Comparison of ENCODE assay signal across 14 cellular contexts in genomic region chr1:228065543-228066347, GRCh38. TPM values are rescaled to one million over a fixed set of nuclear protein-coding genes. Genes with fewer than 3 reads are reported as not detected.
A peak's percentile ranks its signal among the peaks of the same experiment; 100 is the strongest.
DNase-seq lines count a peak whose midpoint lies in the region; TF ChIP-seq lines count a peak whose summit lies in the region.
"Had no signal": no experiment of that assay in that cellular context is flagged by ENCODE, and none has a peak within 500 bp of the region (broad histone marks: within the 10 kb centered on the region; RNA-seq: fewer than 3 reads in every experiment).

No MANE protein-coding gene starts in this region.

- H3K4me3 Mint-ChIP-seq in glutamatergic neuron (ENCODE audit: unreplicated experiment) = no peak overlapping the region
- H3K4me3 Mint-ChIP-seq: CD8-positive, alpha-beta memory T cell had no signal

- TF ChIP-seq CTCF in glutamatergic neuron (IDR thresholded peaks at IDR 0.05; ENCODE audit: partially characterized antibody, unreplicated experiment) (no peak), osteoblast (IDR thresholded peaks at IDR 0.05; ENCODE audit: extremely low read depth, low read depth, low read length) (no peak), suprapubic skin (IDR thresholded peaks at IDR 0.05) (no peak)

- H3K4me2 ChIP-seq in osteoblast (ENCODE audit: insufficient read depth, low read length) = no peak overlapping the region

- H3K4me1 Mint-ChIP-seq in glutamatergic neuron (ENCODE audit: low read depth, unreplicated experiment) = no peaks in the 10 kb centered on the region

- H3K27ac ChIP-seq in osteoblast (ENCODE audit: low read depth, low read length) = no peak overlapping the region
- no peak overlapping the region for H3K27ac ChIP-seq in suprapubic skin
- H3K27ac ChIP-seq: 22Rv1 had no signal

- H3K36me3 ChIP-seq in osteoblast (ENCODE audit: insufficient read depth, low read length) (no peaks in the 10 kb centered on the region), suprapubic skin (no peaks in the 10 kb centered on the region)

- H4K20me1 ChIP-seq in osteoblast (ENCODE audit: insufficient read depth, low read length) = no peaks in the 10 kb centered on the region

- no peak for TF ChIP-seq POLR2A in suprapubic skin (IDR thresholded peaks at IDR 0.05)

- H3K9me3 ChIP-seq in osteoblast (ENCODE audit: low read depth, low read length) = no peaks in the 10 kb centered on the region
- no peaks in the 10 kb centered on the region for H3K9me3 ChIP-seq in suprapubic skin
- H3K9me3 ChIP-seq: Caco-2 had no signal

- WGBS in suprapubic skin = 64% methylated on average over 10 of the region's 15 CpGs

- H3K79me2 ChIP-seq in osteoblast (ENCODE audit: insufficient read depth, low read length) = no peaks in the 10 kb centered on the region

- H3K27ac Mint-ChIP-seq in glutamatergic neuron (ENCODE audit: unreplicated experiment) = no peak overlapping the region
- H3K27ac Mint-ChIP-seq: CD8-positive, alpha-beta memory T cell had no signal

- H3K36me3 Mint-ChIP-seq in glutamatergic neuron (ENCODE audit: unreplicated experiment) = peaks cover 4% of the 10 kb centered on the region
- H3K36me3 Mint-ChIP-seq: CD8-positive, alpha-beta memory T cell had no signal

- H3K9me3 Mint-ChIP-seq in glutamatergic neuron (ENCODE audit: unreplicated experiment) = peaks cover 4% of the 10 kb centered on the region
- H3K9me3 Mint-ChIP-seq: CD8-positive, alpha-beta memory T cell had no signal

- no peaks in the 10 kb centered on the region for H3K4me1 ChIP-seq in osteoblast (ENCODE audit: insufficient read depth, low read length)
- peaks cover 2% of the 10 kb centered on the region for H3K4me1 ChIP-seq in suprapubic skin
- H3K4me1 ChIP-seq: Caco-2 had no signal

- peaks cover 12% of the 10 kb centered on the region for H3K27me3 Mint-ChIP-seq in glutamatergic neuron (ENCODE audit: unreplicated experiment)

- no peak for TF ChIP-seq EP300 in suprapubic skin (IDR thresholded peaks at IDR 0.05)

- peaks cover 22% of the 10 kb centered on the region for H3K27me3 ChIP-seq in osteoblast (ENCODE audit: insufficient read depth, low read length)
- H3K27me3 ChIP-seq in suprapubic skin = peaks cover 78% of the 10 kb centered on the region

- H3K4me3 ChIP-seq in osteoblast (ENCODE audit: insufficient read depth, low read length) (no peak overlapping the region), suprapubic skin (no peak overlapping the region)

- H2AFZ ChIP-seq in osteoblast (ENCODE audit: low read length) = no peak overlapping the region

- peak; percentile 47 for DNase-seq in activated effector memory CD4-positive, alpha-beta T cell treated with anti-CD3 and anti-CD28 coated beads, Interleukin-2, amount 50 U/mL, for 16 hours
- no peak for DNase-seq in activated effector memory CD4-positive, alpha-beta T cell treated with Interleukin-2 at 50 U/mL for 16 hours
- DNase-seq in glutamatergic neuron = peak; percentile 11
- DNase-seq in osteoblast (ENCODE audit: insufficient read length, low spot score, missing footprints) = peak; percentile 68
- peak; percentile 55 to 72 for DNase-seq in suprapubic skin (ENCODE audit: low spot score in 2 of 2)
- DNase-seq in anterior cingulate cortex (lab: John Stamatoyannopoulos, UW) = no peak
- no peak for DNase-seq in D341Med (ENCODE audit: low spot score)
- no peak for DNase-seq in NCI-H2227 treated with DMSO at 0.1 percent for 48 hours (lab: John Stamatoyannopoulos, UW)
- DNase-seq: Caco-2, GF-D8 had no signal

RNA-seq across cellular contexts. Expression of gene ARF1, which starts 16.8 kb away (rescaled TPM):
- total RNA-seq in glutamatergic neuron (ENCODE audit: unreplicated experiment) (222 TPM), osteoblast (231 and 248 TPM in 2 replicates), suprapubic skin (100 to 1,000 TPM; 284 to 385 (median 362) TPM)

RNA-seq across cellular contexts. Expression of gene C1orf35, which starts 37.4 kb away (rescaled TPM):
- total RNA-seq in glutamatergic neuron (ENCODE audit: unreplicated experiment) = 21.9 TPM
- total RNA-seq in osteoblast = 5.3 and 5.4 TPM in 2 replicates
- total RNA-seq in suprapubic skin = 10 to 100 TPM; 10.6 to 32.3 (median 17.1) TPM

RNA-seq across cellular contexts. Expression of gene MRPL55, which starts 43.4 kb away (rescaled TPM):
- 61.5 TPM for total RNA-seq in glutamatergic neuron (ENCODE audit: unreplicated experiment)
- total RNA-seq in osteoblast = 34.5 and 51.4 TPM in 2 replicates
- total RNA-seq in suprapubic skin = 100 to 1,000 TPM in 3 of 4 donors, 10 to 100 TPM in 1; 99.3 to 161 (median 119) TPM

RNA-seq across cellular contexts. Expression of gene WNT3A, which starts 58.9 kb away (rescaled TPM):
- total RNA-seq in glutamatergic neuron (ENCODE audit: unreplicated experiment) = not detected
- total RNA-seq in osteoblast = not detected in 2 replicates
- total RNA-seq in suprapubic skin = 1 to 10 TPM; 2.8 to 6.3 (median 3.8) TPM
- total RNA-seq: A673; CD8-positive, alpha-beta memory T cell; HT-29 had no signal

Comparison
In these comparisons a context has a peak if more than half of its experiments do, and no peak if none do; other contexts are left out.
1. DNase-seq: peak in activated effector memory CD4-positive, alpha-beta T cell treated with anti-CD3 and anti-CD28 coated beads, Interleukin-2, amount 50 U/mL, for 16 hours (single experiment), glutamatergic neuron (single experiment), osteoblast (single experiment) and suprapubic skin (2 of 2); none in activated effector memory CD4-positive, alpha-beta T cell treated with Interleukin-2 at 50 U/mL for 16 hours (single experiment), anterior cingulate cortex (0 of 58), D341Med (single experiment) and NCI-H2227 treated with DMSO at 0.1 percent for 48 hours (single experiment).